Comparison of ENCODE assay signal across 8 cellular contexts in the genomic region with DNA sequence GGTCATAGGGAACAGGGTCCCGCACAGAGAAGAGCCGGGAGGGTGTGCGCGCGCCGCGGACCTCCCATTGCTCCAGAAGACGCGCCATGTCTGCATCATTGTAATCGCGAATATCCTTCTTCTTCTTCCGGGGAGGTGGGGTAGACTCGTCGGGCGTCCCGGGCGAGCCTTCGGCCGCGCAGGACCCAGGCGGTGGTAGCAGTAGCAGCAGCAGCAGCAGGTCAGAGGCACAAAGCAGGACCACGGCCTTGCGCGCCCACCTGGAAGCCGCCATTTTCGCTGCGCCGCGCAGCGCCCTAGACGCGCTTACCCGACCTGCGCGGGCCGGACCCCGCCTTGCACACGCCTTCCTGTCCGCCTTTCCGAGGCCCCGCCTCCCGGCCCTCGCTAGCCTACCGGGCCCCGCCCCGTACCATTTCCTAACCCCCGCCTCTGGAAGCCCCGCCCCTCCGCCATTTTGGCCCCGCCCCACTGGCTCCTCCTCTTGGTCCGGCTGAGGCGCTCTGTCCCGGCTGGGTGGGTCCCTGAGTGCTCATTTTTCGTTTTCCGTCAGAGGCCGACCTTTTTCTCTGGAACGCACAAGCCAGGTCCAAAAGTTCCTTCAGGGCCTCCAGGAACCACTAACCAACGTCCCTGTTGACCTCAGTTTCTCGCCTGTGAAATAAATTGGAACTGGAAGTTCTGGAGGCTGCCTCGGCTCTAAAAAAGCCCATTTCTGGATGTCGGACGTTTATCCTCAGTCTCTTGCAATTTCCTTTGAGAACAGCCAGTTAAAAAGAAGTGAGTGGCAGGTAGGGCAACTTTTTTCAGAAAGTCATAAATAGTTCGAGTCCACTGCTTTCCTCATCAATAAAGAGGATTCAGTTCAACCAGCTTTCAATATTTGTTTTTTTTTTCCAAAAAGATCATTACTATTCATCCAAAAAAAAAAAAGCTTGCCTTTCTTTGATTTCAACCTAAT. TPM values are rescaled to one million over a fixed set of nuclear protein-coding genes. Genes with fewer than 3 reads are reported as not detected.
A peak's percentile ranks its signal among the peaks of the same experiment; 100 is the strongest.
DNase-seq lines count a peak whose midpoint lies in the region; ATAC-seq and TF ChIP-seq lines count a peak whose summit lies in the region.

A gene (minus strand): TSS at position 302 of the 961 bp plus-strand sequence. CDS start 28 bp downstream, at position 274.

- peak within 1 kb of the TSS; percentile 83 for H3K27ac ChIP-seq in CD4-positive, alpha-beta T cell (ENCODE audit: low read depth, low read length)
- H3K27ac ChIP-seq in liver (ENCODE audit: low read depth in 1 of 2, low read length in 2 of 2) = peak within 1 kb of the TSS; percentile 77 to 95

- H3K9me3 ChIP-seq in CD4-positive, alpha-beta T cell (ENCODE audit: control insufficient read depth, low read length) = no peaks in the 10 kb centered on the region
- H3K9me3 ChIP-seq in liver (ENCODE audit: control insufficient read depth in 4 of 4, low read length in 3 of 4) = no peaks in the 10 kb centered on the region

- peak within 1 kb of the TSS; percentile 66 to 99 (median 97) for H3K4me3 ChIP-seq in liver (ENCODE audit: low read depth in 1 of 3, low read length in 3 of 3)

- H3K4me3 Mint-ChIP-seq in CD4-positive, alpha-beta T cell = peak within 1 kb of the TSS; percentile 95

- CTCF ChIA-PET in CD4-positive, alpha-beta T cell (lab: Charles Lee) = interaction anchor here (3.9 kb wide), 1 partner anchor 11 kb away, joined by 15 read pairs; a partner anchor contains a TSS

- no peaks in the 10 kb centered on the region for H3K9me3 Mint-ChIP-seq in CD4-positive, alpha-beta T cell

- WGBS in liver = under 1% methylated on average over 63 of the region's 63 CpGs

- TF ChIP-seq CTCF in CD4-positive, alpha-beta T cell (IDR thresholded peaks at IDR 0.05) = no peak
- TF ChIP-seq CTCF in liver (IDR thresholded peaks at IDR 0.05; ENCODE audit: low read depth, low read length, missing input control) = no peak

- H3K9ac ChIP-seq in liver (ENCODE audit: low read depth in 1 of 2, low read length in 2 of 2) = peak within 1 kb of the TSS; percentile 88 to 96

- peaks cover 2 to 26% (median 19%) of the 10 kb centered on the region in 4 donors for H3K4me1 ChIP-seq in liver (ENCODE audit: control insufficient read depth in 4 of 4, insufficient read depth in 4 of 4, low read length in 3 of 4)

- DNase-seq in CD4-positive, alpha-beta T cell = peak; percentile 93 to 99 (median 97)
- DNase-seq in NCI-H82 (lab: John Stamatoyannopoulos, UW) (peak; percentile 98), dermis blood vessel endothelial cell (peak; percentile 97)
- peak; percentile 99 for DNase-seq in activated CD4-positive, alpha-beta T cell treated with anti-CD3 and anti-CD28 coated beads, Interleukin-2, amount 50 U/mL, for 48 hours
- DNase-seq in stimulated activated CD4-positive, alpha-beta T cell treated with anti-CD3 and anti-CD28 coated beads, Interleukin-4, amount 100 ng/mL, for 1 hour = peak; percentile 99

- H3K27ac Mint-ChIP-seq in CD4-positive, alpha-beta T cell = peak within 1 kb of the TSS; percentile 94

- POLR2A ChIA-PET in CD4-positive, alpha-beta T cell (lab: Charles Lee) = interaction anchor here (0.6 to 5.0 kb wide), 4 partner anchors 11 to 49 kb away, joined by 3 to 70 read pairs (median 4); a partner anchor contains a TSS

- intact Hi-C loops in CD4-positive, alpha-beta T cell (cut with DNase I, micrococcal nuclease) = loop anchor here (1.0 to 10.0 kb wide), 10 partner anchors 9 to 1058 kb away; a partner anchor contains a TSS

- ATAC-seq in CD4-positive, alpha-beta T cell (ENCODE audit: poor library complexity) = peak; percentile 99
- peak; percentile 96 for ATAC-seq in GM19452 (IDR thresholded peaks at IDR 0.05; ENCODE audit: unreplicated experiment)
- peak; percentile 81 for ATAC-seq in HG03575 (IDR thresholded peaks at IDR 0.05; ENCODE audit: extremely low read depth, insufficient number of reproducible peaks, low FRiP score, unreplicated experiment)

- peaks cover 68% of the 10 kb centered on the region for H3K4me1 Mint-ChIP-seq in CD4-positive, alpha-beta T cell (ENCODE audit: low read depth)

- peaks cover 0 to 5% (median 0%) of the 10 kb centered on the region in 4 donors for H3K36me3 ChIP-seq in liver (ENCODE audit: control insufficient read depth in 4 of 4, insufficient read depth in 3 of 4, low read depth in 1 of 4, low read length in 3 of 4)

- no peaks in the 10 kb centered on the region for H3K27me3 ChIP-seq in CD4-positive, alpha-beta T cell (ENCODE audit: control insufficient read depth, insufficient read depth, low read length)
- no peaks in the 10 kb centered on the region for H3K27me3 ChIP-seq in liver (ENCODE audit: control insufficient read depth in 4 of 4, insufficient read depth in 4 of 4, low read length in 3 of 4)

- peak in 1 of 2 donors; percentile 30 for TF ChIP-seq RAD21 in liver (IDR thresholded peaks at IDR 0.05)

- no peaks in the 10 kb centered on the region for H3K27me3 Mint-ChIP-seq in CD4-positive, alpha-beta T cell

- H3K36me3 Mint-ChIP-seq in CD4-positive, alpha-beta T cell (ENCODE audit: low read depth) = peaks cover 22% of the 10 kb centered on the region

TF ChIP-seq in liver, 16 proteins besides CTCF, POLR2A, EP300 and RAD21:
- TF ChIP-seq, protein P1, sequence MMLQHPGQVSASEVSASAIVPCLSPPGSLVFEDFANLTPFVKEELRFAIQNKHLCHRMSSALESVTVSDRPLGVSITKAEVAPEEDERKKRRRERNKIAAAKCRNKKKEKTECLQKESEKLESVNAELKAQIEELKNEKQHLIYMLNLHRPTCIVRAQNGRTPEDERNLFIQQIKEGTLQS (IDR thresholded peaks at IDR 0.05) = no peak
- TF ChIP-seq FOXA1 (IDR thresholded peaks at IDR 0.05) (no peak), YY1 (IDR thresholded peaks at IDR 0.05) (peak; percentile 99), SP1 (IDR thresholded peaks at IDR 0.05) (peak; percentile 78), HNF4G (IDR thresholded peaks at IDR 0.05) (peak; percentile 8), HNF4A (conservative IDR thresholded peaks at IDR 0.05) (peak; percentile 59 to 79), EGR1 (IDR thresholded peaks at IDR 0.05; ENCODE audit: low read depth in 2 of 2) (peak; percentile 26 to 34), GABPA (IDR thresholded peaks at IDR 0.05 in 1 of 2, conservative IDR thresholded peaks at IDR 0.05 in 1 of 2) (peak; percentile 30 to 60), FOXA2 (IDR thresholded peaks at IDR 0.05) (no peak), JUND (IDR thresholded peaks at IDR 0.05) (peak in 1 of 2 donors; percentile 24), TAF1 (conservative IDR thresholded peaks at IDR 0.05) (peak; percentile 67), RXRA (IDR thresholded peaks at IDR 0.05) (peak in 1 of 2 donors; percentile 39), NR2F2 (IDR thresholded peaks at IDR 0.05) (peak; percentile 79)
- TF ChIP-seq, protein P2, sequence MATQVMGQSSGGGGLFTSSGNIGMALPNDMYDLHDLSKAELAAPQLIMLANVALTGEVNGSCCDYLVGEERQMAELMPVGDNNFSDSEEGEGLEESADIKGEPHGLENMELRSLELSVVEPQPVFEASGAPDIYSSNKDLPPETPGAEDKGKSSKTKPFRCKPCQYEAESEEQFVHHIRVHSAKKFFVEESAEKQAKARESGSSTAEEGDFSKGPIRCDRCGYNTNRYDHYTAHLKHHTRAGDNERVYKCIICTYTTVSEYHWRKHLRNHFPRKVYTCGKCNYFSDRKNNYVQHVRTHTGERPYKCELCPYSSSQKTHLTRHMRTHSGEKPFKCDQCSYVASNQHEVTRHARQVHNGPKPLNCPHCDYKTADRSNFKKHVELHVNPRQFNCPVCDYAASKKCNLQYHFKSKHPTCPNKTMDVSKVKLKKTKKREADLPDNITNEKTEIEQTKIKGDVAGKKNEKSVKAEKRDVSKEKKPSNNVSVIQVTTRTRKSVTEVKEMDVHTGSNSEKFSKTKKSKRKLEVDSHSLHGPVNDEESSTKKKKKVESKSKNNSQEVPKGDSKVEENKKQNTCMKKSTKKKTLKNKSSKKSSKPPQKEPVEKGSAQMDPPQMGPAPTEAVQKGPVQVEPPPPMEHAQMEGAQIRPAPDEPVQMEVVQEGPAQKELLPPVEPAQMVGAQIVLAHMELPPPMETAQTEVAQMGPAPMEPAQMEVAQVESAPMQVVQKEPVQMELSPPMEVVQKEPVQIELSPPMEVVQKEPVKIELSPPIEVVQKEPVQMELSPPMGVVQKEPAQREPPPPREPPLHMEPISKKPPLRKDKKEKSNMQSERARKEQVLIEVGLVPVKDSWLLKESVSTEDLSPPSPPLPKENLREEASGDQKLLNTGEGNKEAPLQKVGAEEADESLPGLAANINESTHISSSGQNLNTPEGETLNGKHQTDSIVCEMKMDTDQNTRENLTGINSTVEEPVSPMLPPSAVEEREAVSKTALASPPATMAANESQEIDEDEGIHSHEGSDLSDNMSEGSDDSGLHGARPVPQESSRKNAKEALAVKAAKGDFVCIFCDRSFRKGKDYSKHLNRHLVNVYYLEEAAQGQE (IDR thresholded peaks at IDR 0.05) = peak; percentile 84
- TF ChIP-seq, protein P3, sequence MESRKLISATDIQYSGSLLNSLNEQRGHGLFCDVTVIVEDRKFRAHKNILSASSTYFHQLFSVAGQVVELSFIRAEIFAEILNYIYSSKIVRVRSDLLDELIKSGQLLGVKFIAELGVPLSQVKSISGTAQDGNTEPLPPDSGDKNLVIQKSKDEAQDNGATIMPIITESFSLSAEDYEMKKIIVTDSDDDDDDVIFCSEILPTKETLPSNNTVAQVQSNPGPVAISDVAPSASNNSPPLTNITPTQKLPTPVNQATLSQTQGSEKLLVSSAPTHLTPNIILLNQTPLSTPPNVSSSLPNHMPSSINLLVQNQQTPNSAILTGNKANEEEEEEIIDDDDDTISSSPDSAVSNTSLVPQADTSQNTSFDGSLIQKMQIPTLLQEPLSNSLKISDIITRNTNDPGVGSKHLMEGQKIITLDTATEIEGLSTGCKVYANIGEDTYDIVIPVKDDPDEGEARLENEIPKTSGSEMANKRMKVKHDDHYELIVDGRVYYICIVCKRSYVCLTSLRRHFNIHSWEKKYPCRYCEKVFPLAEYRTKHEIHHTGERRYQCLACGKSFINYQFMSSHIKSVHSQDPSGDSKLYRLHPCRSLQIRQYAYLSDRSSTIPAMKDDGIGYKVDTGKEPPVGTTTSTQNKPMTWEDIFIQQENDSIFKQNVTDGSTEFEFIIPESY (IDR thresholded peaks at IDR 0.05) = peak; percentile 45
- TF ChIP-seq, protein P4, sequence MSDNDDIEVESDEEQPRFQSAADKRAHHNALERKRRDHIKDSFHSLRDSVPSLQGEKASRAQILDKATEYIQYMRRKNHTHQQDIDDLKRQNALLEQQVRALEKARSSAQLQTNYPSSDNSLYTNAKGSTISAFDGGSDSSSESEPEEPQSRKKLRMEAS (IDR thresholded peaks at IDR 0.05) = no peak

RNA-seq across cellular contexts. Expression of the gene that starts here (rescaled TPM):
- 10 to 100 TPM in 1 of 2 experiments, 1 to 10 TPM in 1; 8.4 to 10.2 TPM for total RNA-seq in CD4-positive, alpha-beta T cell
- total RNA-seq in dermis blood vessel endothelial cell (17.0 and 24.3 TPM in 2 replicates), liver (10 to 100 TPM; 15.3 to 16.4 TPM)
- polyA plus RNA-seq in liver = 10 to 100 TPM; 17.7 to 24.0 TPM

Comparison
In these comparisons a context has a peak if more than half of its experiments do, and no peak if none do; other contexts are left out.
1. Peak in every context shown above with its lines: DNase-seq, ATAC-seq, H3K4me3 ChIP-seq and H3K27ac ChIP-seq.